ENCODE assay signal across 25 cellular contexts in the genomic region with DNA sequence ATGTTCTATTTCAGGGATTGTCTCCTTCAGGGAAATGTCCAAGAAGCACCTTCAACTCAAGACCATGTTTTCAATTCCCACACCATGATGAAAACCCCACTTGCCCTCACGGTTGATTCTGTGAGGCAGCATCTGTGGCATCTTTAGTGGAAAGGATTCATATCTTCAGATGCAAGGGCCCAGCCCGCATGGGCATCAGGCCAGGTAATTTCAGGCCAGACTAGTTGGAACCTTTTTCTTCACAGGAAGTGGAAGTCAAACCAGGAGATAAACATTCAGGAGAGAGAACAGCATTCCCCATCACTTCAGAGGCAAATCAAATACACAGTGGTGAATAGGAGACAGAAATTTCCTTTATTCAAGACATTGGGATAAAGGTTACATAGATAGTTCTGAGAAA.
"Had no signal": no experiment of that assay in that cellular context is flagged by ENCODE, and none has a peak within 500 bp of the region (broad histone marks: within the 10 kb centered on the region; RNA-seq: fewer than 3 reads in every experiment).

No MANE protein-coding gene starts in this region.

- H3K27ac ChIP-seq: body of pancreas, colonic mucosa, heart right ventricle, left ventricle myocardium inferior, neutrophil, stomach, tibial artery, VCaP had no signal

- H3K4me1 ChIP-seq: body of pancreas, colonic mucosa had no signal

- H3K4me3 ChIP-seq: body of pancreas, colonic mucosa, heart right ventricle, left ventricle myocardium inferior, stomach, tibial artery had no signal

- H3K9me3 ChIP-seq: body of pancreas, colonic mucosa, neutrophil, tibial artery had no signal

- ATAC-seq: activated CD4-positive, CD25-positive, alpha-beta regulatory T cell treated with anti-CD3 and anti-CD28 coated beads, Interleukin-2, amount 50 U/mL, for 24 hours; body of pancreas; heart right ventricle; stimulated activated naive B cell treated with anti-CD40 and anti-IgM and Interleukin-4, amounts not matched to agents 10 μg/mL and 1 μg/mL and 100 μg/mL, for 72 hours had no signal

- H3K27me3 ChIP-seq: body of pancreas, colonic mucosa, heart right ventricle, neutrophil, stomach, tibial artery had no signal

- DNase-seq: activated CD4-positive, alpha-beta memory T cell treated with anti-CD3 and anti-CD28 coated beads, Interleukin-2, amount 10 ng/mL, durations not matched to agents 7 days and 5 days; activated CD4-positive, alpha-beta T cell treated with anti-CD3 and anti-CD28 coated beads, Interleukin-2, amount 10 ng/mL, durations not matched to agents 7 days and 5 days; activated CD8-positive, alpha-beta memory T cell treated with anti-CD3 and anti-CD28 coated beads, Interleukin-2, amount 50 U/mL, for 48 hours; activated gamma-delta T cell treated with Interleukin-2 at 50 U/mL for 16 hours; activated naive CD4-positive, alpha-beta T cell treated with anti-CD3 and anti-CD28 coated beads, Interleukin-2, amount 50 U/mL, for 16 hours; activated T-cell treated with anti-CD3 and anti-CD28 coated beads, Interleukin-2, amount 50 U/mL, for 24 hours; body of pancreas; cerebellar nuclear complex; colonic mucosa; effector CD8-positive, alpha-beta T cell; erythroblast; foreskin fibroblast; heart right ventricle; left ventricle myocardium inferior; retina; stimulated activated CD4-positive, alpha-beta T cell treated with anti-CD3 and anti-CD28 coated beads, Interleukin-15, amount 100 ng/mL, for 24 hours; stimulated activated CD4-positive, alpha-beta T cell treated with anti-CD3 and anti-CD28 coated beads, Interleukin-2, amount 100 ng/mL, for 24 hours; stimulated activated naive B cell treated with anti-CD40 and anti-IgM and Interleukin-4, amounts not matched to agents 10 μg/mL and 1 μg/mL and 100 μg/mL, for 72 hours; stomach; SW 1271; T-helper 9 cell; tibial artery had no signal

- H3K36me3 ChIP-seq: colonic mucosa, heart right ventricle, left ventricle myocardium inferior, neutrophil, stomach, tibial artery had no signal
